ENCODE assay signal across 20 cellular contexts in genomic region chr7:20287317-20287716, GRCh38. TPM values are rescaled to one million over a fixed set of nuclear protein-coding genes. Genes with fewer than 3 reads are reported as not detected.
DNase-seq lines count a peak whose midpoint lies in the region; ATAC-seq, FAIRE-seq and TF ChIP-seq lines count a peak whose summit lies in the region.
"Had no signal": no experiment of that assay in that cellular context is flagged by ENCODE, and none has a peak within 500 bp of the region (broad histone marks: within the 10 kb centered on the region; RNA-seq: fewer than 3 reads in every experiment).

No MANE protein-coding gene starts in this region.

- H3K4me1 ChIP-seq in mucosa of descending colon (ENCODE audit: low read depth) (peaks cover 4% of the 10 kb centered on the region), kidney (ENCODE audit: control insufficient read depth in 1 of 2, insufficient read depth in 1 of 2, low read depth in 1 of 2, low read length in 2 of 2) (no peaks in the 10 kb centered on the region)
- H3K4me1 ChIP-seq: tibial nerve had no signal

- no peaks in the 10 kb centered on the region for H3K4me1 Mint-ChIP-seq in activated naive CD4-positive, alpha-beta T cell treated with anti-CD3 and anti-CD28 coated beads, Interleukin-2, amount 10 ng/mL, durations not matched to agents 7 days and 5 days
- H3K4me1 Mint-ChIP-seq: activated CD4-positive, alpha-beta T cell treated with anti-CD3 and anti-CD28 coated beads, Interleukin-2, amount 10 ng/mL, durations not matched to agents 24 days and 14 days had no signal

- DNase-seq in mucosa of descending colon: no peak
- no peak for DNase-seq in activated naive CD4-positive, alpha-beta T cell treated with anti-CD3 and anti-CD28 coated beads, Interleukin-2, amount 10 ng/mL, durations not matched to agents 7 days and 5 days
- no peak for DNase-seq in kidney
- no peak for DNase-seq in Right ventricle myocardium superior
- no peak for DNase-seq in NCI-H510A treated with DMSO at 0.1 percent for 48 hours (lab: John Stamatoyannopoulos, UW)
- DNase-seq: activated CD4-positive, alpha-beta T cell treated with anti-CD3 and anti-CD28 coated beads, Interleukin-2, amount 10 ng/mL, durations not matched to agents 24 days and 14 days; activated naive CD4-positive, alpha-beta T cell treated with anti-CD3 and anti-CD28 coated beads, Interleukin-2, amount 50 U/mL, for 16 hours; activated T-cell treated with anti-CD3 and anti-CD28 coated beads for 4 hours; dermis blood vessel endothelial cell; head of caudate nucleus; MV-4-11; NCI-H2081 treated with DMSO at 0.1 percent for 48 hours; NCI-H69; stimulated activated naive CD4-positive, alpha-beta T cell had no signal

- no peaks in the 10 kb centered on the region for H3K36me3 Mint-ChIP-seq in activated naive CD4-positive, alpha-beta T cell treated with anti-CD3 and anti-CD28 coated beads, Interleukin-2, amount 10 ng/mL, durations not matched to agents 7 days and 5 days

- no peaks in the 10 kb centered on the region for H3K36me3 ChIP-seq in mucosa of descending colon (ENCODE audit: low read depth)
- H3K36me3 ChIP-seq in kidney (ENCODE audit: control insufficient read depth in 1 of 2, insufficient read depth in 2 of 2, low read length in 2 of 2): no peaks in the 10 kb centered on the region
- H3K36me3 ChIP-seq: tibial nerve had no signal

- no peak overlapping the region for H3K27ac ChIP-seq in kidney (ENCODE audit: low read depth in 2 of 2, low read length in 2 of 2)
- H3K27ac ChIP-seq: tibial nerve had no signal

- H3K9me3 ChIP-seq in mucosa of descending colon (no peaks in the 10 kb centered on the region), kidney (ENCODE audit: control insufficient read depth in 1 of 2, low read length in 2 of 2) (no peaks in the 10 kb centered on the region)
- H3K9me3 ChIP-seq: tibial nerve had no signal

- H3K27me3 Mint-ChIP-seq in activated naive CD4-positive, alpha-beta T cell treated with anti-CD3 and anti-CD28 coated beads, Interleukin-2, amount 10 ng/mL, durations not matched to agents 7 days and 5 days: peaks cover 4% of the 10 kb centered on the region
- H3K27me3 Mint-ChIP-seq: activated CD4-positive, alpha-beta T cell treated with anti-CD3 and anti-CD28 coated beads, Interleukin-2, amount 10 ng/mL, durations not matched to agents 24 days and 14 days; natural killer cell treated with Interleukin-12 subunit alpha and Interleukin-12 subunit beta and Interleukin-15 and Interleukin-18, amount 100 ng/mL, for 72 hours had no signal

- no peak overlapping the region for H3K4me3 Mint-ChIP-seq in activated naive CD4-positive, alpha-beta T cell treated with anti-CD3 and anti-CD28 coated beads, Interleukin-2, amount 10 ng/mL, durations not matched to agents 7 days and 5 days
- H3K4me3 Mint-ChIP-seq: activated CD4-positive, alpha-beta T cell treated with anti-CD3 and anti-CD28 coated beads, Interleukin-2, amount 10 ng/mL, durations not matched to agents 24 days and 14 days; natural killer cell treated with Interleukin-12 subunit alpha and Interleukin-12 subunit beta and Interleukin-15 and Interleukin-18, amount 100 ng/mL, for 72 hours had no signal

- ATAC-seq in GM19025 (IDR thresholded peaks at IDR 0.05; ENCODE audit: low read depth, unreplicated experiment) (peak; percentile 50), HG02642 (IDR thresholded peaks at IDR 0.05; ENCODE audit: poor library complexity, unreplicated experiment) (peak; percentile 59), HG03571 (IDR thresholded peaks at IDR 0.05; ENCODE audit: unreplicated experiment) (peak; percentile 52), mucosa of descending colon (peak; percentile 90), Right ventricle myocardium superior (ENCODE audit: poor library complexity) (no peak)
- ATAC-seq: natural killer cell treated with Interleukin-12 subunit alpha and Interleukin-12 subunit beta and Interleukin-15 and Interleukin-18, amount 100 ng/mL, for 72 hours had no signal

- TF ChIP-seq CTCF in mucosa of descending colon (IDR thresholded peaks at IDR 0.05) (no peak), kidney (IDR thresholded peaks at IDR 0.05; ENCODE audit: borderline replicate concordance, extremely low read depth, insufficient read depth) (no peak)

- H3K4me3 ChIP-seq in mucosa of descending colon (no peak overlapping the region), kidney (ENCODE audit: low read length in 2 of 2) (no peak overlapping the region)
- H3K4me3 ChIP-seq: tibial nerve had no signal

- intact Hi-C loops in mucosa of descending colon (cut with DNase I, micrococcal nuclease) (no loop called here), kidney (cut with DNase I) (no loop called here), Right ventricle myocardium superior (cut with DNase I) (no loop called here)

- H3K9me3 Mint-ChIP-seq in activated naive CD4-positive, alpha-beta T cell treated with anti-CD3 and anti-CD28 coated beads, Interleukin-2, amount 10 ng/mL, durations not matched to agents 7 days and 5 days: no peaks in the 10 kb centered on the region
- H3K9me3 Mint-ChIP-seq: activated CD4-positive, alpha-beta T cell treated with anti-CD3 and anti-CD28 coated beads, Interleukin-2, amount 10 ng/mL, durations not matched to agents 24 days and 14 days; natural killer cell treated with Interleukin-12 subunit alpha and Interleukin-12 subunit beta and Interleukin-15 and Interleukin-18, amount 100 ng/mL, for 72 hours had no signal

- no peak for FAIRE-seq in kidney (lab: Jason Lieb, UNC)
- FAIRE-seq: TTC549 had no signal

- CTCF ChIA-PET in activated naive CD4-positive, alpha-beta T cell treated with anti-CD3 and anti-CD28 coated beads, Interleukin-2, amount 10 ng/mL, durations not matched to agents 7 days and 5 days (lab: Charles Lee): no interaction called here

- H3K9ac ChIP-seq in kidney (ENCODE audit: low read length in 2 of 2): no peak overlapping the region

- H3K27ac Mint-ChIP-seq in activated naive CD4-positive, alpha-beta T cell treated with anti-CD3 and anti-CD28 coated beads, Interleukin-2, amount 10 ng/mL, durations not matched to agents 7 days and 5 days: no peak overlapping the region
- H3K27ac Mint-ChIP-seq: activated CD4-positive, alpha-beta T cell treated with anti-CD3 and anti-CD28 coated beads, Interleukin-2, amount 10 ng/mL, durations not matched to agents 24 days and 14 days; natural killer cell treated with Interleukin-12 subunit alpha and Interleukin-12 subunit beta and Interleukin-15 and Interleukin-18, amount 100 ng/mL, for 72 hours had no signal

RNA-seq across cellular contexts. Expression of gene ITGB8, which starts 43.4 kb away (rescaled TPM):
- total RNA-seq in mucosa of descending colon (10 to 100 TPM in 2 of 3 donors, 1 to 10 TPM in 1; 9.3 to 11.6 (median 10.8) TPM), kidney (213 TPM), Right ventricle myocardium superior (1.9 TPM)
- polyA plus RNA-seq in kidney (ENCODE audit: insufficient read depth, low read depth, low replicate concordance): 10.3 TPM
- total RNA-seq: activated CD4-positive, alpha-beta T cell treated with anti-CD3 and anti-CD28 coated beads, Interleukin-2, amount 10 ng/mL, durations not matched to agents 24 days and 14 days had no signal

Comparison
In these comparisons a context has a peak if more than half of its experiments do, and no peak if none do; other contexts are left out.
1. RNA of gene ITGB8, which starts 43.4 kb away (total RNA-seq): 213 TPM in kidney (single experiment); 9.3 to 11.6 TPM in mucosa of descending colon and 1.9 TPM in Right ventricle myocardium superior (single experiment); every median in the first group is over 10 times any median in the second.